ENCODE assay signal across 8 cellular contexts in genomic region chr16:89700100-89700648, GRCh38. TPM values are rescaled to one million over a fixed set of nuclear protein-coding genes. Genes with fewer than 3 reads are reported as not detected.
DNase-seq lines count a peak whose midpoint lies in the region; ATAC-seq and TF ChIP-seq lines count a peak whose summit lies in the region.

No MANE protein-coding gene starts in this region.

- H3K27ac ChIP-seq in SU-DHL-6 (ENCODE audit: low read depth, low read length) (peak overlapping the region; percentile 57), thymus (ENCODE audit: low read depth) (peak overlapping the region; percentile 93)

- peak overlapping the region; percentile 73 for H3K4me3 Mint-ChIP-seq in activated naive CD8-positive, alpha-beta T cell treated with anti-CD3 and anti-CD28 coated beads, Interleukin-2, amount 50 U/mL, for 24 hours
- H3K4me3 Mint-ChIP-seq in osteocyte (ENCODE audit: unreplicated experiment): peak overlapping the region; percentile 61

- H3K9me3 ChIP-seq in SU-DHL-6 (ENCODE audit: insufficient read depth, low read length): no peaks in the 10 kb centered on the region
- no peaks in the 10 kb centered on the region for H3K9me3 ChIP-seq in thymus (ENCODE audit: control insufficient read depth)

- WGBS in thymus: under 1% methylated on average over 30 of the region's 30 CpGs

- DNase-seq in GM04503 (ENCODE audit: low read depth) (peak; percentile 62), NCI-H1417 (lab: John Stamatoyannopoulos, UW) (peak; percentile 95 to 99 (median 98)), Right ventricle myocardium inferior (ENCODE audit: missing footprints) (peak; percentile 100), osteocyte (ENCODE audit: extremely low spot score, unreplicated experiment) (peak; percentile 98)
- peak; percentile 99 for DNase-seq in activated naive CD8-positive, alpha-beta T cell treated with anti-CD3 and anti-CD28 coated beads, Interleukin-2, amount 50 U/mL, for 24 hours

- peak overlapping the region; percentile 65 for H3K9ac ChIP-seq in SU-DHL-6 (ENCODE audit: low read length)

- H3K9me2 ChIP-seq in SU-DHL-6 (replicated peaks; ENCODE audit: insufficient read depth, low read length): no peaks in the 10 kb centered on the region

- no peak overlapping the region for H3K27ac Mint-ChIP-seq in activated naive CD8-positive, alpha-beta T cell treated with anti-CD3 and anti-CD28 coated beads, Interleukin-2, amount 50 U/mL, for 24 hours
- H3K27ac Mint-ChIP-seq in osteocyte (ENCODE audit: unreplicated experiment): peak overlapping the region; percentile 71

- no peaks in the 10 kb centered on the region for H3K79me2 ChIP-seq in SU-DHL-6 (ENCODE audit: insufficient read depth, low read length)

- no peaks in the 10 kb centered on the region for H3K27me3 Mint-ChIP-seq in activated naive CD8-positive, alpha-beta T cell treated with anti-CD3 and anti-CD28 coated beads, Interleukin-2, amount 50 U/mL, for 24 hours
- H3K27me3 Mint-ChIP-seq in osteocyte (ENCODE audit: unreplicated experiment): no peaks in the 10 kb centered on the region

- H2AFZ ChIP-seq in SU-DHL-6 (ENCODE audit: low read depth, low read length, severe bottlenecking): no peak overlapping the region

- peak overlapping the region; percentile 57 for H3K4me3 ChIP-seq in SU-DHL-6 (ENCODE audit: insufficient read depth, low read length, poor library complexity, severe bottlenecking)
- H3K4me3 ChIP-seq in thymus (ENCODE audit: low read length): peak overlapping the region; percentile 83

- TF ChIP-seq CTCF in SU-DHL-6 (IDR thresholded peaks at IDR 0.05; ENCODE audit: insufficient read depth, low read length, poor library complexity, severe bottlenecking): peak; percentile 53
- TF ChIP-seq CTCF in osteocyte (IDR thresholded peaks at IDR 0.05): peak; percentile 58

- no peaks in the 10 kb centered on the region; the same call in 1 of the 2 replicates for H4K20me1 ChIP-seq in SU-DHL-6 (ENCODE audit: low read depth, low read length)

- peak overlapping the region; percentile 52 for H3K4me2 ChIP-seq in SU-DHL-6 (ENCODE audit: low read depth, low read length, poor library complexity, severe bottlenecking)

- intact Hi-C loops in Right ventricle myocardium inferior (cut with DNase I): loop anchor here (5.0 kb wide), 3 partner anchors 43 to 162 kb away; partner anchors contain the start of genes CHMP1A and SPATA33

- ATAC-seq in HG02588 (IDR thresholded peaks at IDR 0.05; ENCODE audit: unreplicated experiment) (peak; percentile 43), Right ventricle myocardium inferior (peak; percentile 80)
- peak; percentile 30 for ATAC-seq in activated naive CD8-positive, alpha-beta T cell treated with anti-CD3 and anti-CD28 coated beads, Interleukin-2, amount 50 U/mL, for 24 hours

- no peaks in the 10 kb centered on the region for H3K9me3 Mint-ChIP-seq in activated naive CD8-positive, alpha-beta T cell treated with anti-CD3 and anti-CD28 coated beads, Interleukin-2, amount 50 U/mL, for 24 hours
- no peaks in the 10 kb centered on the region for H3K9me3 Mint-ChIP-seq in osteocyte (ENCODE audit: unreplicated experiment)

- H3K27me3 ChIP-seq in SU-DHL-6 (ENCODE audit: low read length) (no peaks in the 10 kb centered on the region), thymus (ENCODE audit: control insufficient read depth, insufficient read depth) (no peaks in the 10 kb centered on the region)

- no peaks in the 10 kb centered on the region for H3F3A ChIP-seq in SU-DHL-6 (ENCODE audit: insufficient read depth)

- peaks cover 8% of the 10 kb centered on the region for H3K36me3 Mint-ChIP-seq in activated naive CD8-positive, alpha-beta T cell treated with anti-CD3 and anti-CD28 coated beads, Interleukin-2, amount 50 U/mL, for 24 hours (ENCODE audit: low read depth)
- H3K36me3 Mint-ChIP-seq in osteocyte (ENCODE audit: unreplicated experiment): no peaks in the 10 kb centered on the region

- H3K4me1 ChIP-seq in thymus (ENCODE audit: control insufficient read depth, insufficient read depth, low read length): peaks cover 24% of the 10 kb centered on the region

- H3K4me1 Mint-ChIP-seq in activated naive CD8-positive, alpha-beta T cell treated with anti-CD3 and anti-CD28 coated beads, Interleukin-2, amount 50 U/mL, for 24 hours: peaks cover 22% of the 10 kb centered on the region
- H3K4me1 Mint-ChIP-seq in osteocyte (ENCODE audit: unreplicated experiment): peaks cover 9% of the 10 kb centered on the region

- H3K36me3 ChIP-seq in SU-DHL-6 (ENCODE audit: low read length) (no peaks in the 10 kb centered on the region), thymus (ENCODE audit: control insufficient read depth, insufficient read depth) (peaks cover 24% of the 10 kb centered on the region)

RNA-seq across cellular contexts. Expression of gene SPATA2L, which starts 1.3 kb away (rescaled TPM):
- total RNA-seq in Right ventricle myocardium inferior (3.4 TPM), osteocyte (9.5 and 12.3 TPM in 2 replicates)
- 9.1 TPM for polyA plus RNA-seq in thymus

RNA-seq across cellular contexts. Expression of gene CDK10, which starts 13.7 kb away (rescaled TPM):
- total RNA-seq in Right ventricle myocardium inferior (21.9 TPM), osteocyte (67.2 and 91.5 TPM in 2 replicates)
- polyA plus RNA-seq in thymus: 124 TPM

RNA-seq across cellular contexts. Expression of gene VPS9D1, which starts 20.5 kb away (rescaled TPM):
- 11.1 TPM for total RNA-seq in Right ventricle myocardium inferior
- 22.0 TPM in 2 replicates for total RNA-seq in osteocyte
- 25.1 TPM for polyA plus RNA-seq in thymus

RNA-seq across cellular contexts. Expression of gene ZNF276, which starts 21.2 kb away (rescaled TPM):
- 10.6 TPM for total RNA-seq in Right ventricle myocardium inferior
- total RNA-seq in osteocyte: 21.3 and 23.0 TPM in 2 replicates
- 55.0 TPM for polyA plus RNA-seq in thymus

RNA-seq across cellular contexts. Expression of gene SPATA33, which starts 42.5 kb away (rescaled TPM):
- 1.6 TPM for total RNA-seq in Right ventricle myocardium inferior
- 15.8 and 18.3 TPM in 2 replicates for total RNA-seq in osteocyte
- polyA plus RNA-seq in thymus: 8.1 TPM

Comparison
In these comparisons a context has a peak if more than half of its experiments do, and no peak if none do; other contexts are left out.
1. Peak in every context shown above with its lines: DNase-seq, ATAC-seq, H3K4me3 ChIP-seq and H3K27ac ChIP-seq.
2. ATAC-seq: peak in every context shown above with its lines; median percentile 80 in Right ventricle myocardium inferior; 43 in HG02588; 30 in activated naive CD8-positive, alpha-beta T cell treated with anti-CD3 and anti-CD28 coated beads, Interleukin-2, amount 50 U/mL, for 24 hours.